8 cellular contexts compared by ENCODE assay signal in genomic region chr5:139342423-139342723, GRCh38. TPM values are rescaled to one million over a fixed set of nuclear protein-coding genes. Genes with fewer than 3 reads are reported as not detected.
DNase-seq lines count a peak whose midpoint lies in the region; ATAC-seq, FAIRE-seq and TF ChIP-seq lines count a peak whose summit lies in the region.

No MANE protein-coding gene starts in this region.

- peak overlapping the region; percentile 51 for H4K5ac ChIP-seq in H1 (ENCODE audit: insufficient read length, low read depth, low read length)

- peaks cover 7% of the 10 kb centered on the region; the same call in 1 of the 2 replicates for H3K23me2 ChIP-seq in H1 (ENCODE audit: low read depth, low read length)

- H2BK12ac ChIP-seq in H1 (ENCODE audit: low read depth, low read length) (no peak overlapping the region), trophoblast cell (ENCODE audit: low read length) (no peak overlapping the region)

- CTCF ChIA-PET in PC-3 (lab: Charles Lee) = interaction anchor here (0.6 to 0.7 kb wide), 3 partner anchors 29 to 736 kb away, joined by 3 to 11 read pairs (median 4); partner anchors contain the start of gene MATR3
- CTCF ChIA-PET in H1 (lab: Charles Lee; ENCODE audit: partially characterized antibody) = interaction anchor here (0.6 to 2.3 kb wide), 13 partner anchors 10 to 294 kb away, joined by 3 to 12 read pairs (median 4); partner anchors contain the start of genes MATR3 and PROB1
- CTCF ChIA-PET in HEK293T (lab: Yijun Ruan, JAX) = interaction anchor here (0.5 to 1.1 kb wide), 10 partner anchors 10 to 991 kb away, joined by 3 to 6 read pairs (median 3); no protein-coding TSS in a partner anchor

- H2BK15ac ChIP-seq in H1 (ENCODE audit: low read length) = no peak overlapping the region

- H3K4me1 ChIP-seq in PC-3 (ENCODE audit: insufficient read depth, low read length) (peaks cover 18% of the 10 kb centered on the region), H1 (replicated peaks in 1 of 4; ENCODE audit: control insufficient read depth in 3 of 4, insufficient read depth in 4 of 4, low read length in 3 of 4) (peaks cover 0 to 7% (median under 1%) of the 10 kb centered on the region in 4 experiments; a peak in 4 of 7 replicates), trophoblast cell (ENCODE audit: control insufficient read depth in 1 of 2, insufficient read depth in 2 of 2, low read length in 2 of 2) (peaks cover 0 to 4% of the 10 kb centered on the region in 2 experiments)

- no peaks in the 10 kb centered on the region for H3F3A ChIP-seq in PC-3 (ENCODE audit: low read length, unreplicated experiment)

- H3K27me3 ChIP-seq in PC-3 (ENCODE audit: low read length) = no peaks in the 10 kb centered on the region
- H3K27me3 ChIP-seq in H1 (replicated peaks in 1 of 4; ENCODE audit: control insufficient read depth in 3 of 4, extremely low read depth in 1 of 4, insufficient read depth in 3 of 4, low read length in 3 of 4) = no peaks in the 10 kb centered on the region
- H3K27me3 ChIP-seq in trophoblast cell (ENCODE audit: insufficient read depth, low read length) = no peaks in the 10 kb centered on the region

- FAIRE-seq in H1 (lab: Jason Lieb, UNC) = no peak

- H3K36me3 ChIP-seq in PC-3 (ENCODE audit: low read depth, low read length) (no peaks in the 10 kb centered on the region), H1 (ENCODE audit: control insufficient read depth in 2 of 4, insufficient read depth in 4 of 4, low read length in 3 of 4) (peaks cover 0 to 15% (median 0%) of the 10 kb centered on the region in 4 experiments; a peak in 3 of 8 replicates), trophoblast cell (ENCODE audit: control insufficient read depth in 1 of 2, insufficient read depth in 2 of 2, low read length in 2 of 2) (peaks cover 7 to 9% of the 10 kb centered on the region in 2 experiments)

- H3K4me2 ChIP-seq in PC-3 (ENCODE audit: low read length) (peak overlapping the region; percentile 100), H1 (ENCODE audit: insufficient read depth in 1 of 2, low read depth in 2 of 2, low read length in 2 of 2) (peak overlapping the region; percentile 80 to 97), trophoblast cell (ENCODE audit: low read length) (peak overlapping the region; percentile 92)

- H2BK5ac ChIP-seq in H1 (ENCODE audit: low read depth, low read length) = no peak overlapping the region; the same call in 1 of the 2 replicates
- H2BK5ac ChIP-seq in trophoblast cell (ENCODE audit: low read depth, low read length, poor library complexity) = peak overlapping the region; percentile 2

- H3K79me1 ChIP-seq in H1 (ENCODE audit: low read depth, low read length) (peaks cover 4% of the 10 kb centered on the region), trophoblast cell (ENCODE audit: low read length) (peaks cover 4% of the 10 kb centered on the region)

- H3K14ac ChIP-seq in H1 (ENCODE audit: insufficient read length) (no peak overlapping the region), trophoblast cell (ENCODE audit: low read length) (no peak overlapping the region)

- intact Hi-C loops in PC-3 (cut with micrococcal nuclease) = no loop called here

- TF ChIP-seq RAD21 in H1 (IDR thresholded peaks at IDR 0.05 in 1 of 2, conservative IDR thresholded peaks at IDR 0.05 in 1 of 2; ENCODE audit: low read depth in 2 of 2, low read length in 2 of 2) = no peak

- H3K27ac ChIP-seq in PC-3 (ENCODE audit: low read length) (peak overlapping the region; percentile 93), H1 (ENCODE audit: low read depth, low read length) (peak overlapping the region; percentile 99), trophoblast cell (ENCODE audit: low read depth, low read length) (peak overlapping the region; percentile 79)

- H2AFZ ChIP-seq in PC-3 (ENCODE audit: low read length) (peak overlapping the region; percentile 79; the same call in 1 of the 2 replicates), H1 (ENCODE audit: low read length) (no peak overlapping the region), trophoblast cell (ENCODE audit: insufficient read depth, low read length, poor library complexity) (no peak overlapping the region)

- no peak overlapping the region for H4K12ac ChIP-seq in trophoblast cell (ENCODE audit: low read depth, low read length)

- H3K9me2 ChIP-seq in PC-3 (replicated peaks; ENCODE audit: low read length) = no peaks in the 10 kb centered on the region

- H3K4ac ChIP-seq in H1 (replicated peaks; ENCODE audit: insufficient read length, low read depth, low read length) (no peak overlapping the region), trophoblast cell (ENCODE audit: low read depth, low read length) (peak overlapping the region; percentile 88)

- H3K4me3 ChIP-seq in AG09309 (ENCODE audit: control insufficient read depth, low read depth, low read length) = peak overlapping the region; percentile 75
- H3K4me3 ChIP-seq in PC-3 (ENCODE audit: low read length) = peak overlapping the region; percentile 96
- H3K4me3 ChIP-seq in H1 (ENCODE audit: extremely low read depth in 1 of 4, insufficient read depth in 2 of 4, low read depth in 3 of 4, low read length in 4 of 4) = peak overlapping the region; percentile 82 to 94 (median 88)
- peak overlapping the region; percentile 95 for H3K4me3 ChIP-seq in trophoblast cell (ENCODE audit: low read depth, low read length)

- H3K23ac ChIP-seq in H1 (ENCODE audit: insufficient read length) = no peak overlapping the region
- no peak overlapping the region for H3K23ac ChIP-seq in trophoblast cell (ENCODE audit: low read length)

- H4K20me1 ChIP-seq in PC-3 (ENCODE audit: low read length) (peaks cover 33% of the 10 kb centered on the region), H1 (replicated peaks in 1 of 2; ENCODE audit: control insufficient read depth in 1 of 2, insufficient read depth in 2 of 2, low read length in 2 of 2) (peaks cover 14% of the 10 kb centered on the region in 2 experiments)

- TF ChIP-seq POLR2A in H1 (IDR thresholded peaks at IDR 0.05; ENCODE audit: control extremely low read depth in 1 of 2, low read depth in 2 of 2, low read length in 2 of 2) = no peak

- WGBS in H1 (ENCODE audit: extremely low coverage in 1 of 2, insufficient coverage in 1 of 2, insufficient read length in 1 of 2, insufficient replicate concordance in 2 of 2, low coverage in 1 of 2, low lambda C conversion rate in 2 of 2, missing lambda C conversion rate in 1 of 2), 2 experiments = 3% methylated on average over 14 of the region's 16 CpGs; no CpG with 5 or more reads in 1 of the 2 experiments
- WGBS in trophoblast cell (ENCODE audit: extremely low coverage, insufficient coverage, insufficient read length) = no CpG with 5 or more reads among the region's 16 CpGs

- BruUV-seq in PC-3 (replicated peaks; lab: Mats Ljungman, UMichigan) = no TSS peak

- H2BK120ac ChIP-seq in H1 (replicated peaks; ENCODE audit: low read depth, low read length) = no peak overlapping the region
- no peak overlapping the region for H2BK120ac ChIP-seq in trophoblast cell (ENCODE audit: insufficient read depth, low read length, poor library complexity)

- TF ChIP-seq CTCF in AG09309 (IDR thresholded peaks at IDR 0.05; ENCODE audit: control insufficient read depth, insufficient read depth, low read depth, low read length, missing control alignments) (no peak), PC-3 (conservative IDR thresholded peaks at IDR 0.05; ENCODE audit: low read depth, low read length) (no peak), H1 (IDR thresholded peaks at IDR 0.05; ENCODE audit: control extremely low read depth in 1 of 3, insufficient read depth in 1 of 3, low read depth in 1 of 3, low read length in 3 of 3) (no peak)

- no peak for TF ChIP-seq EP300 in H1 (IDR thresholded peaks at IDR 0.05; ENCODE audit: borderline replicate concordance in 1 of 2, low read depth in 2 of 2, low read length in 2 of 2)

- H4K91ac ChIP-seq in H1 (replicated peaks; ENCODE audit: insufficient read length, low read length) (no peak overlapping the region), trophoblast cell (ENCODE audit: low read depth, low read length) (no peak overlapping the region)

- H3K79me2 ChIP-seq in PC-3 (ENCODE audit: low read length) = peaks cover 57% of the 10 kb centered on the region
- peaks cover 37 to 51% of the 10 kb centered on the region in 2 experiments for H3K79me2 ChIP-seq in H1 (ENCODE audit: control insufficient read depth in 1 of 2, insufficient read depth in 2 of 2, low read length in 2 of 2)
- peaks cover 10% of the 10 kb centered on the region for H3K79me2 ChIP-seq in trophoblast cell (ENCODE audit: control insufficient read depth, insufficient read depth, low read length, poor library complexity)

- ATAC-seq in GM21367 (IDR thresholded peaks at IDR 0.05; ENCODE audit: unreplicated experiment) (peak; percentile 39), PC-3 (no peak)

- H3K9ac ChIP-seq in PC-3 (ENCODE audit: low read length) = peak overlapping the region; percentile 96
- H3K9ac ChIP-seq in H1 (replicated peaks in 1 of 4; ENCODE audit: extremely low read depth in 1 of 4, low read depth in 3 of 4, low read length in 3 of 4) = peak overlapping the region; percentile 95 to 99 (median 96)
- peak overlapping the region; percentile 94 for H3K9ac ChIP-seq in trophoblast cell (ENCODE audit: low read length)

- no peak for DNase-seq in AG09309 (ENCODE audit: low read depth)
- DNase-seq in PC-3 = no peak
- DNase-seq in H1 (ENCODE audit: low read depth in 1 of 2, low spot score in 2 of 2) = no peak
- no peak for DNase-seq in trophoblast cell
- no peak for DNase-seq in NCI-H446 (lab: John Stamatoyannopoulos, UW)
- DNase-seq in HEK293T (ENCODE audit: extremely low spot score) = no peak
- no peak for DNase-seq in cortex of kidney (lab: John Stamatoyannopoulos, UW)

- H2BK20ac ChIP-seq in H1 (ENCODE audit: low read length) = no peak overlapping the region

- POLR2A ChIA-PET in PC-3 (lab: Charles Lee; ENCODE audit: unreplicated experiment) = interaction anchor here (0.6 to 0.8 kb wide), 6 partner anchors 15 to 80 kb away, joined by 3 to 20 read pairs (median 4); no protein-coding TSS in a partner anchor
- POLR2A ChIA-PET in H1 (lab: Charles Lee; ENCODE audit: partially characterized antibody) = interaction anchor here (0.7 to 5.4 kb wide), 43 partner anchors 9 to 877 kb away, joined by 3 to 111 read pairs (median 5); partner anchors contain the start of genes DNAJC18, EGR1, HSPA9 and MATR3
- POLR2A ChIA-PET in HEK293T (lab: Yijun Ruan, JAX) = interaction anchor here (0.6 to 3.6 kb wide), 39 partner anchors 8 to 850 kb away, joined by 3 to 57 read pairs (median 5); partner anchors contain the start of genes DNAJC18, MATR3, SPATA24 and STING1

- H3K56ac ChIP-seq in H1 (replicated peaks; ENCODE audit: insufficient read length, low read depth, low read length) = no peak overlapping the region

- H3K18ac ChIP-seq in H1 (ENCODE audit: extremely low read depth, low read length) = no peak overlapping the region
- H3K18ac ChIP-seq in trophoblast cell (ENCODE audit: low read length) = no peak overlapping the region

- no peaks in the 10 kb centered on the region for H3K9me3 ChIP-seq in PC-3 (ENCODE audit: low read length)
- H3K9me3 ChIP-seq in H1 (ENCODE audit: insufficient read depth in 2 of 2, low read depth in 1 of 2, low read length in 1 of 2) = no peaks in the 10 kb centered on the region
- peaks cover 2% of the 10 kb centered on the region for H3K9me3 ChIP-seq in trophoblast cell (ENCODE audit: insufficient read depth, low read depth, low read length)

- H2AK5ac ChIP-seq in H1 (ENCODE audit: low read depth, low read length) = no peak overlapping the region
- H2AK5ac ChIP-seq in trophoblast cell (ENCODE audit: low read length) = no peak overlapping the region

- H4K8ac ChIP-seq in H1 (ENCODE audit: extremely low read depth, insufficient read depth, low read length) (no peak overlapping the region), trophoblast cell (ENCODE audit: low read depth, low read length) (no peak overlapping the region)

RNA-seq across cellular contexts. Expression of gene PAIP2, which starts 0.7 kb away (rescaled TPM):
- 35.1 and 39.3 TPM in 2 replicates for total RNA-seq in PC-3 (2014; rRNA removed)
- 157 and 162 TPM in 2 replicates for total RNA-seq in H1 (2021; fragmentation: NEBNext Ultra II Directional; extraction: Animal tissue kit (Norgen Biotek cat#: 25700))
- 68.8 and 87.6 TPM in 2 replicates for polyA plus RNA-seq in H1 (2011; rRNA removed)
- polyA plus RNA-seq in H1 (2011; cell fraction: cytosol; rRNA removed) = 136 TPM
- polyA plus RNA-seq in H1 (2011; cell fraction: nucleus; rRNA removed) = 27.6 TPM
- polyA plus RNA-seq in H1 (2012, experiment 1 of 2) = 124 to 174 TPM (median 156 TPM) in 4 replicates
- 26.4 TPM for polyA plus RNA-seq in H1 (2012, experiment 2 of 2)
- 144 TPM for polyA plus RNA-seq in H1 (2013, experiment 1 of 2)
- 149 TPM for polyA plus RNA-seq in H1 (2013, experiment 2 of 2)
- 38.5 and 41.9 TPM in 2 replicates for polyA minus RNA-seq in H1 (2011; rRNA and poly(A)+ RNA removed)
- 72.4 TPM for polyA minus RNA-seq in H1 (2011; cell fraction: cytosol; rRNA and poly(A)+ RNA removed)
- polyA minus RNA-seq in H1 (2011; cell fraction: nucleus; rRNA and poly(A)+ RNA removed) = 45.9 TPM
- 156 and 175 TPM in 2 replicates for polyA plus RNA-seq in trophoblast cell (2013)

RNA-seq across cellular contexts. Expression of gene SLC23A1, which starts 40.7 kb away (rescaled TPM):
- not detected in 2 replicates for total RNA-seq in PC-3 (2014; rRNA removed)
- total RNA-seq in H1 (2021; fragmentation: NEBNext Ultra II Directional; extraction: Animal tissue kit (Norgen Biotek cat#: 25700)) = not detected in 2 replicates
- polyA plus RNA-seq in H1 (2011; rRNA removed) = 0.03 TPM in 1 of 2 replicates, not detected in the other
- not detected for polyA plus RNA-seq in H1 (2011; cell fraction: cytosol; rRNA removed)
- polyA plus RNA-seq in H1 (2011; cell fraction: nucleus; rRNA removed) = 0.16 TPM
- polyA plus RNA-seq in H1 (2012, experiment 1 of 2) = 0.12 to 0.50 TPM (median 0.24 TPM) in 4 replicates
- polyA plus RNA-seq in H1 (2012, experiment 2 of 2) = not detected
- not detected for polyA plus RNA-seq in H1 (2013, experiment 1 of 2)
- not detected for polyA plus RNA-seq in H1 (2013, experiment 2 of 2)
- polyA minus RNA-seq in H1 (2011; rRNA and poly(A)+ RNA removed) = not detected in 2 replicates
- not detected for polyA minus RNA-seq in H1 (2011; cell fraction: cytosol; rRNA and poly(A)+ RNA removed)
- polyA minus RNA-seq in H1 (2011; cell fraction: nucleus; rRNA and poly(A)+ RNA removed) = not detected
- polyA plus RNA-seq in trophoblast cell (2013) = 0.18 and 0.31 TPM in 2 replicates

RNA-seq across cellular contexts. Expression of gene MZB1, which starts 47.3 kb away (rescaled TPM):
- total RNA-seq in PC-3 (2014; rRNA removed) = 0.22 and 1.0 TPM in 2 replicates
- 0.47 TPM in 1 of 2 replicates, not detected in the other for total RNA-seq in H1 (2021; fragmentation: NEBNext Ultra II Directional; extraction: Animal tissue kit (Norgen Biotek cat#: 25700))
- polyA plus RNA-seq in H1 (2011; rRNA removed) = 0.39 and 0.71 TPM in 2 replicates
- 0.84 TPM for polyA plus RNA-seq in H1 (2011; cell fraction: cytosol; rRNA removed)
- 1.2 TPM for polyA plus RNA-seq in H1 (2011; cell fraction: nucleus; rRNA removed)
- 0.33 to 0.95 TPM (median 0.37 TPM) in 3 of 4 replicates, not detected in the other for polyA plus RNA-seq in H1 (2012, experiment 1 of 2)
- polyA plus RNA-seq in H1 (2012, experiment 2 of 2) = 0.31 TPM
- 0.47 TPM for polyA plus RNA-seq in H1 (2013, experiment 1 of 2)
- polyA plus RNA-seq in H1 (2013, experiment 2 of 2) = 0.13 TPM
- 0.69 TPM in 1 of 2 replicates, not detected in the other for polyA minus RNA-seq in H1 (2011; rRNA and poly(A)+ RNA removed)
- not detected for polyA minus RNA-seq in H1 (2011; cell fraction: cytosol; rRNA and poly(A)+ RNA removed)
- 0.90 TPM for polyA minus RNA-seq in H1 (2011; cell fraction: nucleus; rRNA and poly(A)+ RNA removed)
- 0.15 and 0.35 TPM in 2 replicates for polyA plus RNA-seq in trophoblast cell (2013)

RNA-seq across cellular contexts. Expression of gene MATR3, which starts 48.8 kb away (rescaled TPM):
- total RNA-seq in PC-3 (2014; rRNA removed) = 139 and 162 TPM in 2 replicates
- total RNA-seq in H1 (2021; fragmentation: NEBNext Ultra II Directional; extraction: Animal tissue kit (Norgen Biotek cat#: 25700)) = 378 and 389 TPM in 2 replicates
- polyA plus RNA-seq in H1 (2011; rRNA removed) = 90.6 and 116 TPM in 2 replicates
- polyA plus RNA-seq in H1 (2011; cell fraction: cytosol; rRNA removed) = 114 TPM
- polyA plus RNA-seq in H1 (2011; cell fraction: nucleus; rRNA removed) = 147 TPM
- 195 to 447 TPM (median 235 TPM) in 4 replicates for polyA plus RNA-seq in H1 (2012, experiment 1 of 2)
- 18.5 TPM for polyA plus RNA-seq in H1 (2012, experiment 2 of 2)
- polyA plus RNA-seq in H1 (2013, experiment 1 of 2) = 192 TPM
- 184 TPM for polyA plus RNA-seq in H1 (2013, experiment 2 of 2)
- polyA minus RNA-seq in H1 (2011; rRNA and poly(A)+ RNA removed) = 458 and 712 TPM in 2 replicates
- polyA minus RNA-seq in H1 (2011; cell fraction: cytosol; rRNA and poly(A)+ RNA removed) = 183 TPM
- 431 TPM for polyA minus RNA-seq in H1 (2011; cell fraction: nucleus; rRNA and poly(A)+ RNA removed)
- polyA plus RNA-seq in trophoblast cell (2013) = 164 and 185 TPM in 2 replicates

RNA-seq across cellular contexts. Expression of gene PROB1, which starts 52.5 kb away (rescaled TPM):
- total RNA-seq in PC-3 (2014; rRNA removed) = 1.9 and 2.2 TPM in 2 replicates
- total RNA-seq in H1 (2021; fragmentation: NEBNext Ultra II Directional; extraction: Animal tissue kit (Norgen Biotek cat#: 25700)) = 3.1 and 3.3 TPM in 2 replicates
- 0.89 and 1.9 TPM in 2 replicates for polyA plus RNA-seq in H1 (2011; rRNA removed)
- polyA plus RNA-seq in H1 (2011; cell fraction: cytosol; rRNA removed) = 1.5 TPM
- 2.0 TPM for polyA plus RNA-seq in H1 (2011; cell fraction: nucleus; rRNA removed)
- 1.7 to 2.4 TPM (median 2.3 TPM) in 4 replicates for polyA plus RNA-seq in H1 (2012, experiment 1 of 2)
- polyA plus RNA-seq in H1 (2012, experiment 2 of 2) = 2.1 TPM
- 1.8 TPM for polyA plus RNA-seq in H1 (2013, experiment 1 of 2)
- polyA plus RNA-seq in H1 (2013, experiment 2 of 2) = 1.7 TPM
- 0.44 and 0.73 TPM in 2 replicates for polyA minus RNA-seq in H1 (2011; rRNA and poly(A)+ RNA removed)
- polyA minus RNA-seq in H1 (2011; cell fraction: cytosol; rRNA and poly(A)+ RNA removed) = 1.3 TPM
- polyA minus RNA-seq in H1 (2011; cell fraction: nucleus; rRNA and poly(A)+ RNA removed) = 2.4 TPM
- 2.4 and 2.7 TPM in 2 replicates for polyA plus RNA-seq in trophoblast cell (2013)
